1 cellular context compared by ENCODE assay signal in the genomic region with DNA sequence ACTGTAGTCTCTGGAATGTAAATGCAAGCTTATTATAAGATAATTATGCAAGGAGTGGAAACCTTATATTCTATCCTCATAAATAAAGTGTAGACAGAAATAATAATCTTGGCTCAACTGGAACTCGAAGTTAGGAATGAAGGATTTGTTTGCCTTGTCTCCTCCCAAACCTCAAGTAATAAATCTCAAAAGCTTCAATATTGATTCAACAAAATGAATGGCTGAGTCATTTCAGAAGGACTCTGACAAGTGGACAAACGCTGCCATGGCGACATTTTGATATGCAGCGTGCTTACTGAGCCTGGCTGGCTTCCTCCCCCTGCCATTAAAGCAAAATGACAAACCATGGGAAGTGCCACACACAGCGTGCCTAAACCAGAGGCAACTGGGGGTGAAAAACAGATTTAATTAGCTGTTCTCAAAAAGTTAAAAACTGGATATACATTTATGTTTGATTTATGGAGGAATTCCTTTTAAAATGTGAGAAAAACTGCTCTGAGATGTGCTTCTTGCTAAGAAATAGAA.
TF ChIP-seq lines count a peak whose summit lies in the region.

No MANE protein-coding gene starts in this region.

TF ChIP-seq in HEK293, 187 proteins besides CTCF, POLR2A, EP300 and RAD21 (continued from another document):
- TF ChIP-seq, protein P1, sequence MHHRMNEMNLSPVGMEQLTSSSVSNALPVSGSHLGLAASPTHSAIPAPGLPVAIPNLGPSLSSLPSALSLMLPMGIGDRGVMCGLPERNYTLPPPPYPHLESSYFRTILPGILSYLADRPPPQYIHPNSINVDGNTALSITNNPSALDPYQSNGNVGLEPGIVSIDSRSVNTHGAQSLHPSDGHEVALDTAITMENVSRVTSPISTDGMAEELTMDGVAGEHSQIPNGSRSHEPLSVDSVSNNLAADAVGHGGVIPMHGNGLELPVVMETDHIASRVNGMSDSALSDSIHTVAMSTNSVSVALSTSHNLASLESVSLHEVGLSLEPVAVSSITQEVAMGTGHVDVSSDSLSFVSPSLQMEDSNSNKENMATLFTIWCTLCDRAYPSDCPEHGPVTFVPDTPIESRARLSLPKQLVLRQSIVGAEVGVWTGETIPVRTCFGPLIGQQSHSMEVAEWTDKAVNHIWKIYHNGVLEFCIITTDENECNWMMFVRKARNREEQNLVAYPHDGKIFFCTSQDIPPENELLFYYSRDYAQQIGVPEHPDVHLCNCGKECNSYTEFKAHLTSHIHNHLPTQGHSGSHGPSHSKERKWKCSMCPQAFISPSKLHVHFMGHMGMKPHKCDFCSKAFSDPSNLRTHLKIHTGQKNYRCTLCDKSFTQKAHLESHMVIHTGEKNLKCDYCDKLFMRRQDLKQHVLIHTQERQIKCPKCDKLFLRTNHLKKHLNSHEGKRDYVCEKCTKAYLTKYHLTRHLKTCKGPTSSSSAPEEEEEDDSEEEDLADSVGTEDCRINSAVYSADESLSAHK (tag by site-specific recombination; IDR thresholded peaks at IDR 0.05): peak; percentile 89
- TF ChIP-seq ZNF157 (tag by site-specific recombination; IDR thresholded peaks at IDR 0.05) (no peak), ZNF501 (tag by site-specific recombination; IDR thresholded peaks at IDR 0.05) (no peak; the same call in 1 of the 2 replicates), ZNF658 (tag by site-specific recombination; IDR thresholded peaks at IDR 0.05) (no peak), ZNF404 (tag by site-specific recombination; IDR thresholded peaks at IDR 0.05) (no peak), ZNF530 (tag by site-specific recombination; IDR thresholded peaks at IDR 0.05; ENCODE audit: low read depth) (no peak), ZFP37 (tag by site-specific recombination; IDR thresholded peaks at IDR 0.05) (no peak), ZNF311 (tag by site-specific recombination; IDR thresholded peaks at IDR 0.05; ENCODE audit: borderline replicate concordance) (no peak)
- TF ChIP-seq, protein P2, sequence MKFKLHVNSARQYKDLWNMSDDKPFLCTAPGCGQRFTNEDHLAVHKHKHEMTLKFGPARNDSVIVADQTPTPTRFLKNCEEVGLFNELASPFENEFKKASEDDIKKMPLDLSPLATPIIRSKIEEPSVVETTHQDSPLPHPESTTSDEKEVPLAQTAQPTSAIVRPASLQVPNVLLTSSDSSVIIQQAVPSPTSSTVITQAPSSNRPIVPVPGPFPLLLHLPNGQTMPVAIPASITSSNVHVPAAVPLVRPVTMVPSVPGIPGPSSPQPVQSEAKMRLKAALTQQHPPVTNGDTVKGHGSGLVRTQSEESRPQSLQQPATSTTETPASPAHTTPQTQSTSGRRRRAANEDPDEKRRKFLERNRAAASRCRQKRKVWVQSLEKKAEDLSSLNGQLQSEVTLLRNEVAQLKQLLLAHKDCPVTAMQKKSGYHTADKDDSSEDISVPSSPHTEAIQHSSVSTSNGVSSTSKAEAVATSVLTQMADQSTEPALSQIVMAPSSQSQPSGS (tag by site-specific recombination; IDR thresholded peaks at IDR 0.05; ENCODE audit: low read depth): peak; percentile 39; the same call in 1 of the 2 replicates
- TF ChIP-seq, protein P3, sequence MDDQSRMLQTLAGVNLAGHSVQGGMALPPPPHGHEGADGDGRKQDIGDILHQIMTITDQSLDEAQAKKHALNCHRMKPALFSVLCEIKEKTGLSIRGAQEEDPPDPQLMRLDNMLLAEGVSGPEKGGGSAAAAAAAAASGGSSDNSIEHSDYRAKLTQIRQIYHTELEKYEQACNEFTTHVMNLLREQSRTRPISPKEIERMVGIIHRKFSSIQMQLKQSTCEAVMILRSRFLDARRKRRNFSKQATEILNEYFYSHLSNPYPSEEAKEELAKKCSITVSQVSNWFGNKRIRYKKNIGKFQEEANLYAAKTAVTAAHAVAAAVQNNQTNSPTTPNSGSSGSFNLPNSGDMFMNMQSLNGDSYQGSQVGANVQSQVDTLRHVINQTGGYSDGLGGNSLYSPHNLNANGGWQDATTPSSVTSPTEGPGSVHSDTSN (CRISPR knock-in tag; IDR thresholded peaks at IDR 0.05): no peak
